9 cellular contexts compared by ENCODE assay signal in genomic region chr20:44582321-44583025, GRCh38. TPM values are rescaled to one million over a fixed set of nuclear protein-coding genes. Genes with fewer than 3 reads are reported as not detected.
A peak's percentile ranks its signal among the peaks of the same experiment; 100 is the strongest.
DNase-seq lines count a peak whose midpoint lies in the region; TF ChIP-seq lines count a peak whose summit lies in the region.
"Had no signal": no experiment of that assay in that cellular context is flagged by ENCODE, and none has a peak within 500 bp of the region (broad histone marks: within the 10 kb centered on the region; RNA-seq: fewer than 3 reads in every experiment).

Gene PKIG, plus strand, starts transcription at chr20:44582579. Its CDS starts 31,978 bp downstream, at chr20:44614557.

- H3K4me1 Mint-ChIP-seq in chondrocyte (ENCODE audit: low read depth), result peaks cover 82% of the 10 kb centered on the region
- peaks cover 18% of the 10 kb centered on the region for H3K4me1 Mint-ChIP-seq in activated CD4-positive, alpha-beta T cell treated with anti-CD3 and anti-CD28 coated beads, Interleukin-2, amount 10 ng/mL, durations not matched to agents 24 days and 14 days

- H3K4me3 Mint-ChIP-seq in chondrocyte (ENCODE audit: unreplicated experiment), result peak within 1 kb of the TSS; percentile 67
- no peak within 1 kb of the TSS for H3K4me3 Mint-ChIP-seq in activated CD4-positive, alpha-beta T cell treated with anti-CD3 and anti-CD28 coated beads, Interleukin-2, amount 10 ng/mL, durations not matched to agents 24 days and 14 days

- H3K36me3 ChIP-seq in urinary bladder (ENCODE audit: insufficient read depth), result no peaks in the 10 kb centered on the region

- 19% methylated on average over 6 of the region's 6 CpGs for WGBS in urinary bladder

- H3K27ac Mint-ChIP-seq in chondrocyte (ENCODE audit: unreplicated experiment), result peak within 1 kb of the TSS; percentile 94
- H3K27ac Mint-ChIP-seq in activated CD4-positive, alpha-beta T cell treated with anti-CD3 and anti-CD28 coated beads, Interleukin-2, amount 10 ng/mL, durations not matched to agents 24 days and 14 days, result no peak within 1 kb of the TSS

- intact Hi-C loops in activated CD4-positive, alpha-beta T cell treated with anti-CD3 and anti-CD28 coated beads, Interleukin-2, amount 10 ng/mL, durations not matched to agents 24 days and 14 days (cut with micrococcal nuclease), result no loop called here

- DNase-seq in NCI-H2107 treated with DMSO at 0.1 percent for 48 hours (lab: John Stamatoyannopoulos, UW; ENCODE audit: unreplicated experiment) (peak; percentile 34), NCI-H2107 (lab: John Stamatoyannopoulos, UW) (no peak), chondrocyte (ENCODE audit: low spot score) (no peak), lung microvascular endothelial cell (ENCODE audit: low read depth in 2 of 2) (peak; percentile 96 to 98), NCI-H2171 treated with DMSO at 0.1 percent for 48 hours (lab: John Stamatoyannopoulos, UW) (no peak), C1 segment of cervical spinal cord (lab: John Stamatoyannopoulos, UW) (no peak)
- no peak for DNase-seq in activated CD4-positive, alpha-beta T cell treated with anti-CD3 and anti-CD28 coated beads, Interleukin-2, amount 10 ng/mL, durations not matched to agents 24 days and 14 days

- no peak for TF ChIP-seq CTCF in chondrocyte (IDR thresholded peaks at IDR 0.05)

- H3K9me3 Mint-ChIP-seq in chondrocyte (ENCODE audit: low read depth), result no peaks in the 10 kb centered on the region
- no peaks in the 10 kb centered on the region for H3K9me3 Mint-ChIP-seq in activated CD4-positive, alpha-beta T cell treated with anti-CD3 and anti-CD28 coated beads, Interleukin-2, amount 10 ng/mL, durations not matched to agents 24 days and 14 days

- H3K4me1 ChIP-seq in urinary bladder (ENCODE audit: insufficient read depth), result no peaks in the 10 kb centered on the region

- H3K36me3 Mint-ChIP-seq in chondrocyte (ENCODE audit: low read depth), result no peaks in the 10 kb centered on the region
- no peaks in the 10 kb centered on the region for H3K36me3 Mint-ChIP-seq in activated CD4-positive, alpha-beta T cell treated with anti-CD3 and anti-CD28 coated beads, Interleukin-2, amount 10 ng/mL, durations not matched to agents 24 days and 14 days (ENCODE audit: low read depth)

- H3K4me3 ChIP-seq in urinary bladder (ENCODE audit: low read depth, low read length), result peak within 1 kb of the TSS; percentile 49

- H3K27ac ChIP-seq in urinary bladder (ENCODE audit: low read depth), result peak within 1 kb of the TSS; percentile 87
- H3K27ac ChIP-seq: C4-2B had no signal

- H3K27me3 Mint-ChIP-seq in chondrocyte (ENCODE audit: low read depth), result no peaks in the 10 kb centered on the region
- H3K27me3 Mint-ChIP-seq in activated CD4-positive, alpha-beta T cell treated with anti-CD3 and anti-CD28 coated beads, Interleukin-2, amount 10 ng/mL, durations not matched to agents 24 days and 14 days, result no peaks in the 10 kb centered on the region

RNA-seq across cellular contexts. Expression of gene PKIG, which starts in this region (rescaled TPM):
- total RNA-seq in chondrocyte, result 20.3 to 29.3 TPM (median 26.1 TPM) in 3 replicates
- total RNA-seq in lung microvascular endothelial cell, result 138 and 215 TPM in 2 replicates
- 65.1 TPM for total RNA-seq in urinary bladder
- 277 TPM for polyA plus RNA-seq in urinary bladder
- total RNA-seq in activated CD4-positive, alpha-beta T cell treated with anti-CD3 and anti-CD28 coated beads, Interleukin-2, amount 10 ng/mL, durations not matched to agents 24 days and 14 days, result 1.2 and 1.7 TPM in 2 replicates

Comparison
In these comparisons a context has a peak if more than half of its experiments do, and no peak if none do; other contexts are left out.
1. DNase-seq: peak in NCI-H2107 treated with DMSO at 0.1 percent for 48 hours (single experiment) and lung microvascular endothelial cell (2 of 2); none in NCI-H2107 (single experiment), chondrocyte (single experiment), NCI-H2171 treated with DMSO at 0.1 percent for 48 hours (single experiment), activated CD4-positive, alpha-beta T cell treated with anti-CD3 and anti-CD28 coated beads, Interleukin-2, amount 10 ng/mL, durations not matched to agents 24 days and 14 days (single experiment) and C1 segment of cervical spinal cord (0 of 14).